In the genomic region with DNA sequence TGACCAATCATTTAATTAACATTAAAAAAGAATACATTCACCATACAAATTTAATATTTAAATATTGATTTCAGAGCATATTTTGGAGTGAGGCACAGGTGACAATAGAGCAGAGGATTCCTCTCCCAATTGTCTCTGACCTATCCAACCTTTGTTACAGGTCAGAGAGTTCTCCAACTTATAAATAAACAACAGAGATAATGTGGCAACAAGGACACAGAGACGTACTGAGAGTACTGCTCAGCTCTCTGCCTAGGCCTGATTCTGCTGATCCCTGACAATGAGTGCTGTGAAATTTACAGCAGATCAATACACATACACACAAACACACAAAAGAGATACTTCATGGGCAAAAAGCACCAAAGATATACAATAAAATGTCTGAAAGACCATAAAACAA, we compare ENCODE assay signal across 1 cellular context.
TF ChIP-seq lines count a peak whose summit lies in the region.

No MANE protein-coding gene starts in this region.

TF ChIP-seq in HepG2, 621 proteins besides CTCF, POLR2A, EP300 and RAD21:
- TF ChIP-seq SNAI1 (CRISPR knock-in tag; IDR thresholded peaks at IDR 0.05; ENCODE audit: borderline replicate concordance) = no peak
- TF ChIP-seq ZNF609 (CRISPR knock-in tag; IDR thresholded peaks at IDR 0.05; ENCODE audit: borderline replicate concordance) = no peak
- TF ChIP-seq ZBTB26 (CRISPR knock-in tag; IDR thresholded peaks at IDR 0.05; ENCODE audit: borderline replicate concordance) = no peak
- TF ChIP-seq ZKSCAN8 (CRISPR knock-in tag; IDR thresholded peaks at IDR 0.05; ENCODE audit: borderline replicate concordance) = no peak
- no peak for TF ChIP-seq TERF1 (CRISPR knock-in tag; IDR thresholded peaks at IDR 0.05)
- TF ChIP-seq GATAD1 (CRISPR knock-in tag; IDR thresholded peaks at IDR 0.05) = no peak
- no peak for TF ChIP-seq U2AF2 (IDR thresholded peaks at IDR 0.05; ENCODE audit: low read depth, low read length)
- no peak for TF ChIP-seq NFRKB (IDR thresholded peaks at IDR 0.05)
- TF ChIP-seq KLF15 (CRISPR knock-in tag; IDR thresholded peaks at IDR 0.05; ENCODE audit: borderline replicate concordance) = no peak
- TF ChIP-seq ZNF510 (CRISPR knock-in tag; IDR thresholded peaks at IDR 0.05; ENCODE audit: low read depth) = no peak
- TF ChIP-seq TCF7L2 (IDR thresholded peaks at IDR 0.05; ENCODE audit: low read depth, low read length) = no peak
- TF ChIP-seq SAFB2 (CRISPR knock-in tag; IDR thresholded peaks at IDR 0.05; ENCODE audit: borderline replicate concordance, low read depth) = no peak
- no peak for TF ChIP-seq ZNF775 (CRISPR knock-in tag; IDR thresholded peaks at IDR 0.05; ENCODE audit: borderline replicate concordance)
- TF ChIP-seq FOXM1 (CRISPR knock-in tag; IDR thresholded peaks at IDR 0.05) = no peak
- no peak for TF ChIP-seq PAWR (CRISPR knock-in tag; IDR thresholded peaks at IDR 0.05; ENCODE audit: borderline replicate concordance)
- no peak for TF ChIP-seq CC2D1A (CRISPR knock-in tag; IDR thresholded peaks at IDR 0.05)
- TF ChIP-seq, protein P1, sequence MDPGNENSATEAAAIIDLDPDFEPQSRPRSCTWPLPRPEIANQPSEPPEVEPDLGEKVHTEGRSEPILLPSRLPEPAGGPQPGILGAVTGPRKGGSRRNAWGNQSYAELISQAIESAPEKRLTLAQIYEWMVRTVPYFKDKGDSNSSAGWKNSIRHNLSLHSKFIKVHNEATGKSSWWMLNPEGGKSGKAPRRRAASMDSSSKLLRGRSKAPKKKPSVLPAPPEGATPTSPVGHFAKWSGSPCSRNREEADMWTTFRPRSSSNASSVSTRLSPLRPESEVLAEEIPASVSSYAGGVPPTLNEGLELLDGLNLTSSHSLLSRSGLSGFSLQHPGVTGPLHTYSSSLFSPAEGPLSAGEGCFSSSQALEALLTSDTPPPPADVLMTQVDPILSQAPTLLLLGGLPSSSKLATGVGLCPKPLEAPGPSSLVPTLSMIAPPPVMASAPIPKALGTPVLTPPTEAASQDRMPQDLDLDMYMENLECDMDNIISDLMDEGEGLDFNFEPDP (CRISPR knock-in tag; conservative IDR thresholded peaks at IDR 0.05) = no peak
- TF ChIP-seq, protein P2, sequence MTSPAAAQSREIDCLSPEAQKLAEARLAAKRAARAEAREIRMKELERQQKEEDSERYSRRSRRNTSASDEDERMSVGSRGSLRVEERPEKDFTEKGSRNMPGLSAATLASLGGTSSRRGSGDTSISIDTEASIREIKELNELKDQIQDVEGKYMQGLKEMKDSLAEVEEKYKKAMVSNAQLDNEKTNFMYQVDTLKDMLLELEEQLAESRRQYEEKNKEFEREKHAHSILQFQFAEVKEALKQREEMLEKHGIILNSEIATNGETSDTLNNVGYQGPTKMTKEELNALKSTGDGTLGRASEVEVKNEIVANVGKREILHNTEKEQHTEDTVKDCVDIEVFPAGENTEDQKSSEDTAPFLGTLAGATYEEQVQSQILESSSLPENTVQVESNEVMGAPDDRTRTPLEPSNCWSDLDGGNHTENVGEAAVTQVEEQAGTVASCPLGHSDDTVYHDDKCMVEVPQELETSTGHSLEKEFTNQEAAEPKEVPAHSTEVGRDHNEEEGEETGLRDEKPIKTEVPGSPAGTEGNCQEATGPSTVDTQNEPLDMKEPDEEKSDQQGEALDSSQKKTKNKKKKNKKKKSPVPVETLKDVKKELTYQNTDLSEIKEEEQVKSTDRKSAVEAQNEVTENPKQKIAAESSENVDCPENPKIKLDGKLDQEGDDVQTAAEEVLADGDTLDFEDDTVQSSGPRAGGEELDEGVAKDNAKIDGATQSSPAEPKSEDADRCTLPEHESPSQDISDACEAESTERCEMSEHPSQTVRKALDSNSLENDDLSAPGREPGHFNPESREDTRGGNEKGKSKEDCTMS (CRISPR knock-in tag; conservative IDR thresholded peaks at IDR 0.05) = no peak
- TF ChIP-seq, protein P3, sequence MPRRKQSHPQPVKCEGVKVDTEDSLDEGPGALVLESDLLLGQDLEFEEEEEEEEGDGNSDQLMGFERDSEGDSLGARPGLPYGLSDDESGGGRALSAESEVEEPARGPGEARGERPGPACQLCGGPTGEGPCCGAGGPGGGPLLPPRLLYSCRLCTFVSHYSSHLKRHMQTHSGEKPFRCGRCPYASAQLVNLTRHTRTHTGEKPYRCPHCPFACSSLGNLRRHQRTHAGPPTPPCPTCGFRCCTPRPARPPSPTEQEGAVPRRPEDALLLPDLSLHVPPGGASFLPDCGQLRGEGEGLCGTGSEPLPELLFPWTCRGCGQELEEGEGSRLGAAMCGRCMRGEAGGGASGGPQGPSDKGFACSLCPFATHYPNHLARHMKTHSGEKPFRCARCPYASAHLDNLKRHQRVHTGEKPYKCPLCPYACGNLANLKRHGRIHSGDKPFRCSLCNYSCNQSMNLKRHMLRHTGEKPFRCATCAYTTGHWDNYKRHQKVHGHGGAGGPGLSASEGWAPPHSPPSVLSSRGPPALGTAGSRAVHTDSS (CRISPR knock-in tag; conservative IDR thresholded peaks at IDR 0.05) = no peak
- no peak for TF ChIP-seq SMAD3 (CRISPR knock-in tag; IDR thresholded peaks at IDR 0.05)
